ENCODE assay signal across 6 cellular contexts in genomic region chr13:91193358-91193757, GRCh38.
"Had no signal": no experiment of that assay in that cellular context is flagged by ENCODE, and none has a peak within 500 bp of the region (broad histone marks: within the 10 kb centered on the region; RNA-seq: fewer than 3 reads in every experiment).

No MANE protein-coding gene starts in this region.

- DNase-seq: GM23248, GOT3, H7, HFFc6, KG1 had no signal

- H3K4me1 Mint-ChIP-seq: IgD-negative memory B cell had no signal

- H3K27ac Mint-ChIP-seq: HFFc6, IgD-negative memory B cell had no signal

- H3K4me3 Mint-ChIP-seq: HFFc6 had no signal

- H3K36me3 Mint-ChIP-seq: IgD-negative memory B cell had no signal
